In genomic region chr7:100568936-100569844, GRCh38 we compare ENCODE assay signal across 1 cellular context.
A peak's percentile ranks its signal among the peaks of the same experiment; 100 is the strongest.
TF ChIP-seq lines count a peak whose summit lies in the region.

No MANE protein-coding gene starts in this region.

TF ChIP-seq in K562, 482 proteins besides CTCF, POLR2A, EP300 and RAD21 (continued from another document and continues in another):
- TF ChIP-seq PRDM10 (IDR thresholded peaks at IDR 0.05; ENCODE audit: partially characterized antibody) (no peak), ZNF780A (CRISPR knock-in tag; IDR thresholded peaks at IDR 0.05) (no peak), DLX4 (CRISPR knock-in tag; IDR thresholded peaks at IDR 0.05) (no peak), MXI1 (IDR thresholded peaks at IDR 0.05; ENCODE audit: low read depth, low read length) (no peak), ZNF184 (CRISPR knock-in tag; IDR thresholded peaks at IDR 0.05) (no peak), RBM25 (IDR thresholded peaks at IDR 0.05; ENCODE audit: low read depth, low read length, severe bottlenecking) (no peak), SREBF1 (IDR thresholded peaks at IDR 0.05; ENCODE audit: borderline replicate concordance, low read depth, low read length) (no peak), TAF7 (tag; IDR thresholded peaks at IDR 0.05) (no peak), POLR2AphosphoS5 (IDR thresholded peaks at IDR 0.05; ENCODE audit: control insufficient read depth, insufficient read depth, low read depth, low read length) (no peak), SAFB (IDR thresholded peaks at IDR 0.05; ENCODE audit: borderline replicate concordance, low read depth, low read length) (no peak), TFAP4 (CRISPR knock-in tag; IDR thresholded peaks at IDR 0.05; ENCODE audit: borderline replicate concordance) (peak; percentile 96), REST (CRISPR knock-in tag; IDR thresholded peaks at IDR 0.05; ENCODE audit: low read depth) (no peak), PURB (CRISPR knock-in tag; IDR thresholded peaks at IDR 0.05; ENCODE audit: low read depth) (no peak), HIVEP1 (CRISPR knock-in tag; IDR thresholded peaks at IDR 0.05) (no peak), ZBTB49 (CRISPR knock-in tag; IDR thresholded peaks at IDR 0.05; ENCODE audit: borderline replicate concordance) (no peak), ZNF224 (CRISPR knock-in tag; IDR thresholded peaks at IDR 0.05) (no peak), KAT2B (IDR thresholded peaks at IDR 0.05; ENCODE audit: low read depth, low read length) (no peak), ZNF609 (CRISPR knock-in tag; IDR thresholded peaks at IDR 0.05; ENCODE audit: borderline replicate concordance) (no peak), ZNF830 (CRISPR knock-in tag; IDR thresholded peaks at IDR 0.05) (no peak), NFE2L1 (tag; IDR thresholded peaks at IDR 0.05; ENCODE audit: borderline replicate concordance, low read depth) (no peak), SIRT6 (IDR thresholded peaks at IDR 0.05; ENCODE audit: low read depth, low read length) (no peak), CBFA2T2 (conservative IDR thresholded peaks at IDR 0.05) (no peak), CAMTA2 (CRISPR knock-in tag; conservative IDR thresholded peaks at IDR 0.05) (no peak), ZNF431 (CRISPR knock-in tag; IDR thresholded peaks at IDR 0.05) (no peak), USF2 (CRISPR knock-in tag; IDR thresholded peaks at IDR 0.05) (peak; percentile 36; the same call in 1 of the 2 replicates), SAFB2 (IDR thresholded peaks at IDR 0.05; ENCODE audit: borderline replicate concordance, low read depth, low read length, severe bottlenecking) (no peak), CREB3 (tag; conservative IDR thresholded peaks at IDR 0.05; ENCODE audit: low read depth) (no peak), RAD51 (IDR thresholded peaks at IDR 0.05; ENCODE audit: borderline replicate concordance, low read depth) (peak; percentile 12; the same call in 1 of the 2 replicates), CC2D1A (IDR thresholded peaks at IDR 0.05) (0 out of 2 replicates have a peak, but pooled peaks have one; percentile 17), PKNOX1 (IDR thresholded peaks at IDR 0.05) (no peak), TRIM24 (IDR thresholded peaks at IDR 0.05) (no peak), ZNF282 (CRISPR knock-in tag; IDR thresholded peaks at IDR 0.05) (no peak), TCF3 (CRISPR knock-in tag; IDR thresholded peaks at IDR 0.05) (no peak), SIN3A (IDR thresholded peaks at IDR 0.05; ENCODE audit: borderline replicate concordance in 2 of 2, control insufficient read depth in 1 of 2, low read depth in 2 of 2, low read length in 2 of 2) (0 out of 4 replicates have a peak, but pooled peaks of 1 of the 2 experiments have one; percentile 29), MBD1 (CRISPR knock-in tag; IDR thresholded peaks at IDR 0.05) (no peak), SRSF9 (IDR thresholded peaks at IDR 0.05; ENCODE audit: borderline replicate concordance, low read depth, low read length) (no peak), GATAD2B (IDR thresholded peaks at IDR 0.05; ENCODE audit: borderline replicate concordance) (0 out of 2 replicates have a peak, but pooled peaks have one; percentile 46), CBX2 (IDR thresholded peaks at IDR 0.05; ENCODE audit: insufficient read depth, low read length, poor library complexity, severe bottlenecking) (no peak), IFI16 (CRISPR knock-in tag; IDR thresholded peaks at IDR 0.05) (no peak), HDAC6 (IDR thresholded peaks at IDR 0.05; ENCODE audit: low read depth, low read length) (no peak), ZNF785 (CRISPR knock-in tag; IDR thresholded peaks at IDR 0.05) (no peak)
